In the genomic region with DNA sequence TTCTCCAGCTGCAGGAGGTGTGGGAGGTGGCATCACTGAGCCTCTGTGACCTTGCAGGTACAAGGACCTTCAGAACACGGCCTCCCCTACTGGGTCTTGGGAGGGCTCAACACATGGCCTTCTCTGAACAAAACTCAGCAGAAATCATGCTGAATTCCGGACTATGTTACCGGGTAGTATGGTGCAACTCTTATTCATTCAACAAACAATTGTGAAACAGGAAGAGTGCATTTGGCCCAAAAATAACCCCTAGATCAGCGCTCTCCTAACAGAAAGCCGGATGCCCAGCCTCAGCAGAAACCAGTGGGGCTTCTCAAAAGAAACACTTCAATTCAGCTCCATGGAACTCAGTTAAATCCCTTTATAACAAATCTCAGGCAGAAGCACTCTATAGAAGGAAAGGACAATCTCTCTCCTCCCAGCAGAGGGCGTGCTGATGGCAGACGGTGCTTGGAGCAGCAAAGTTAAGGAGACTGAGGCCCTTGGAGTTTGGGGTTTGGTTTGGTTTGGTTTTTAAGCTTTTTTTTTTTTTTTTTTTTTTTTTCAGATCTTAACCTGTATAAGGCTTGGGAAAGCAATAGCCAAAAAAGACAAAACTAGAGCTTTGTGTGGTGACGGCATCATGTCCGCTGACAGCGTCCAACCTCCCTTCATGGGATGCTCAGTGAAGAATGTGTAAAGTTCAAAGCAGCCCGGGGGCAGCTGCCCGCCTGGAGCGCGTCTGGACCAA, we compare ENCODE assay signal across 8 cellular contexts.
DNase-seq lines count a peak whose midpoint lies in the region; ATAC-seq and TF ChIP-seq lines count a peak whose summit lies in the region.

No MANE protein-coding gene starts in this region.

- ATAC-seq in heart right ventricle (peak in 1 of 8 donors; percentile 52), Right ventricle myocardium superior (ENCODE audit: poor library complexity) (no peak), right lobe of liver (peak; percentile 66 to 85 (median 70)), HG03045 (IDR thresholded peaks at IDR 0.05; ENCODE audit: unreplicated experiment) (no peak)

- TF ChIP-seq CTCF in heart right ventricle (IDR thresholded peaks at IDR 0.05) (peak; percentile 7 to 62 (median 47)), right lobe of liver (IDR thresholded peaks at IDR 0.05) (peak; percentile 20 to 59 (median 44))

- H3K36me3 ChIP-seq in heart right ventricle: no peaks in the 10 kb centered on the region
- H3K36me3 ChIP-seq in right lobe of liver: no peaks in the 10 kb centered on the region

- no peaks in the 10 kb centered on the region for H3K9me3 ChIP-seq in heart right ventricle
- H3K9me3 ChIP-seq in right lobe of liver: no peaks in the 10 kb centered on the region

- no peak for DNase-seq in heart right ventricle
- DNase-seq in Right ventricle myocardium superior: no peak
- DNase-seq in NCI-H510A (lab: John Stamatoyannopoulos, UW): peak; percentile 17
- peak; percentile 19 for DNase-seq in activated naive CD8-positive, alpha-beta T cell treated with anti-CD3 and anti-CD28 coated beads for 36 hours
- DNase-seq in right lobe of liver: no peak
- no peak for DNase-seq in activated T-helper 2 cell treated with anti-CD3 and anti-CD28 coated beads, Interferon-gamma antibody, Interleukin-2, Interleukin-4, amounts not matched to agents 10 μg/mL and 5 μg/mL and 100 μg/mL, durations not matched to agents 14 hours and 24 hours and 36 hours (ENCODE audit: low spot score)
- DNase-seq in activated gamma-delta T cell (lab: John Stamatoyannopoulos, UW): no peak

- H3K4me1 ChIP-seq in heart right ventricle: peaks cover 0 to 5% (median 0%) of the 10 kb centered on the region in 9 donors
- H3K4me1 ChIP-seq in right lobe of liver: no peaks in the 10 kb centered on the region

- H3K27ac ChIP-seq in heart right ventricle (no peak overlapping the region), right lobe of liver (no peak overlapping the region)

- no peak for TF ChIP-seq POLR2A in right lobe of liver (IDR thresholded peaks at IDR 0.05)

- H3K27me3 Mint-ChIP-seq in activated naive CD8-positive, alpha-beta T cell treated with anti-CD3 and anti-CD28 coated beads for 36 hours: peaks cover 33% of the 10 kb centered on the region
- peaks cover 1% of the 10 kb centered on the region for H3K27me3 Mint-ChIP-seq in activated T-helper 2 cell treated with anti-CD3 and anti-CD28 coated beads, Interferon-gamma antibody, Interleukin-2, Interleukin-4, amounts not matched to agents 10 μg/mL and 5 μg/mL and 100 μg/mL, durations not matched to agents 14 hours and 24 hours and 36 hours (ENCODE audit: low read depth)

- H3K4me1 Mint-ChIP-seq in activated naive CD8-positive, alpha-beta T cell treated with anti-CD3 and anti-CD28 coated beads for 36 hours: no peaks in the 10 kb centered on the region
- no peaks in the 10 kb centered on the region for H3K4me1 Mint-ChIP-seq in activated T-helper 2 cell treated with anti-CD3 and anti-CD28 coated beads, Interferon-gamma antibody, Interleukin-2, Interleukin-4, amounts not matched to agents 10 μg/mL and 5 μg/mL and 100 μg/mL, durations not matched to agents 14 hours and 24 hours and 36 hours (ENCODE audit: low read depth)

- H3K27me3 ChIP-seq in heart right ventricle (peaks cover 0 to 58% (median 22%) of the 10 kb centered on the region in 7 donors), right lobe of liver (no peaks in the 10 kb centered on the region)

- WGBS in heart right ventricle, 2 donors: 60 to 66% methylated on average over 14 of the region's 14 CpGs
- 17% methylated on average over 6 of the region's 14 CpGs for WGBS in right lobe of liver (ENCODE audit: insufficient coverage, low coverage, low lambda C conversion rate, missing lambda C conversion rate)

- intact Hi-C loops in heart right ventricle (cut with DNase I) (loop anchor here in 6 of 10 donors (5.0 to 10.0 kb wide), 2 partner anchors 369 to 372 kb away; no protein-coding TSS in a partner anchor), Right ventricle myocardium superior (cut with DNase I) (loop anchor here (5.0 kb wide), 1 partner anchor 372 kb away; no protein-coding TSS in a partner anchor), right lobe of liver (cut with DNase I) (no loop called here)
- intact Hi-C loops in activated T-helper 2 cell treated with anti-CD3 and anti-CD28 coated beads, Interferon-gamma antibody, Interleukin-2, Interleukin-4, amounts not matched to agents 10 μg/mL and 5 μg/mL and 100 μg/mL, durations not matched to agents 14 hours and 24 hours and 36 hours (cut with micrococcal nuclease): loop anchor here (5.0 kb wide), 2 partner anchors 112 to 372 kb away; no protein-coding TSS in a partner anchor

- H3K4me3 ChIP-seq in heart right ventricle: no peak overlapping the region
- no peak overlapping the region for H3K4me3 ChIP-seq in right lobe of liver

- H3K4me3 Mint-ChIP-seq in activated naive CD8-positive, alpha-beta T cell treated with anti-CD3 and anti-CD28 coated beads for 36 hours: no peak overlapping the region
- no peak overlapping the region for H3K4me3 Mint-ChIP-seq in activated T-helper 2 cell treated with anti-CD3 and anti-CD28 coated beads, Interferon-gamma antibody, Interleukin-2, Interleukin-4, amounts not matched to agents 10 μg/mL and 5 μg/mL and 100 μg/mL, durations not matched to agents 14 hours and 24 hours and 36 hours (ENCODE audit: low read depth)

- H3K36me3 Mint-ChIP-seq in activated naive CD8-positive, alpha-beta T cell treated with anti-CD3 and anti-CD28 coated beads for 36 hours: no peaks in the 10 kb centered on the region
- no peaks in the 10 kb centered on the region for H3K36me3 Mint-ChIP-seq in activated T-helper 2 cell treated with anti-CD3 and anti-CD28 coated beads, Interferon-gamma antibody, Interleukin-2, Interleukin-4, amounts not matched to agents 10 μg/mL and 5 μg/mL and 100 μg/mL, durations not matched to agents 14 hours and 24 hours and 36 hours (ENCODE audit: low read depth)

- H3K9me3 Mint-ChIP-seq in activated naive CD8-positive, alpha-beta T cell treated with anti-CD3 and anti-CD28 coated beads for 36 hours: no peaks in the 10 kb centered on the region
- H3K9me3 Mint-ChIP-seq in activated T-helper 2 cell treated with anti-CD3 and anti-CD28 coated beads, Interferon-gamma antibody, Interleukin-2, Interleukin-4, amounts not matched to agents 10 μg/mL and 5 μg/mL and 100 μg/mL, durations not matched to agents 14 hours and 24 hours and 36 hours: no peaks in the 10 kb centered on the region

- H3K27ac Mint-ChIP-seq in activated naive CD8-positive, alpha-beta T cell treated with anti-CD3 and anti-CD28 coated beads for 36 hours: no peak overlapping the region
- no peak overlapping the region for H3K27ac Mint-ChIP-seq in activated T-helper 2 cell treated with anti-CD3 and anti-CD28 coated beads, Interferon-gamma antibody, Interleukin-2, Interleukin-4, amounts not matched to agents 10 μg/mL and 5 μg/mL and 100 μg/mL, durations not matched to agents 14 hours and 24 hours and 36 hours

Comparison
In these comparisons a context has a peak if more than half of its experiments do, and no peak if none do; other contexts are left out.
1. ATAC-seq: peak in right lobe of liver (4 of 4); none in Right ventricle myocardium superior (single experiment) and HG03045 (single experiment).
2. DNase-seq: peak in NCI-H510A (single experiment) and activated naive CD8-positive, alpha-beta T cell treated with anti-CD3 and anti-CD28 coated beads for 36 hours (single experiment); none in heart right ventricle (0 of 2), Right ventricle myocardium superior (single experiment), right lobe of liver (0 of 3), activated T-helper 2 cell treated with anti-CD3 and anti-CD28 coated beads, Interferon-gamma antibody, Interleukin-2, Interleukin-4, amounts not matched to agents 10 μg/mL and 5 μg/mL and 100 μg/mL, durations not matched to agents 14 hours and 24 hours and 36 hours (single experiment) and activated gamma-delta T cell (single experiment).
3. intact Hi-C loops: an anchor here in heart right ventricle (5.0 to 10.0 kb wide), Right ventricle myocardium superior (5.0 kb wide) and activated T-helper 2 cell treated with anti-CD3 and anti-CD28 coated beads, Interferon-gamma antibody, Interleukin-2, Interleukin-4, amounts not matched to agents 10 μg/mL and 5 μg/mL and 100 μg/mL, durations not matched to agents 14 hours and 24 hours and 36 hours (5.0 kb wide); none called in right lobe of liver.